ENCODE assay signal across 19 cellular contexts in genomic region chr11:123072279-123072678, GRCh38. TPM values are rescaled to one million over a fixed set of nuclear protein-coding genes. Genes with fewer than 3 reads are reported as not detected.
DNase-seq lines count a peak whose midpoint lies in the region; ATAC-seq and TF ChIP-seq lines count a peak whose summit lies in the region.
"Had no signal": no experiment of that assay in that cellular context is flagged by ENCODE, and none has a peak within 500 bp of the region (broad histone marks: within the 10 kb centered on the region; RNA-seq: fewer than 3 reads in every experiment).

No MANE protein-coding gene starts in this region.

- H3K4me2 ChIP-seq in trophoblast cell (ENCODE audit: low read length) = no peak overlapping the region

- no peak overlapping the region for H3K23ac ChIP-seq in trophoblast cell (ENCODE audit: low read length)

- no peak overlapping the region for H3K18ac ChIP-seq in trophoblast cell (ENCODE audit: low read length)

- peaks cover 30 to 37% (median 34%) of the 10 kb centered on the region in 3 donors for H3K4me1 Mint-ChIP-seq in IgD-negative memory B cell
- H3K4me1 Mint-ChIP-seq in activated naive CD8-positive, alpha-beta T cell treated with anti-CD3 and anti-CD28 coated beads for 36 hours = peaks cover 52% of the 10 kb centered on the region

- DNase-seq in NCI-H2171 treated with DMSO at 0.1 percent for 48 hours (lab: John Stamatoyannopoulos, UW) (peak; percentile 30), NCI-H2171 (lab: John Stamatoyannopoulos, UW) (no peak), trophoblast cell (peak; percentile 75 to 93), RWPE1 (ENCODE audit: low spot score) (no peak)
- no peak for DNase-seq in activated naive CD8-positive, alpha-beta T cell treated with anti-CD3 and anti-CD28 coated beads for 36 hours
- DNase-seq: activated CD4-positive, alpha-beta T cell treated with anti-CD3 and anti-CD28 coated beads for 36 hours; activated effector memory CD4-positive, alpha-beta T cell treated with anti-CD3 and anti-CD28 coated beads, Interleukin-2, amount 50 U/mL, for 16 hours; central memory CD4-positive, alpha-beta T cell; DMS 273 treated with DMSO at 0.1 percent for 48 hours; erythroblast; NCI-H187 treated with DMSO at 0.1 percent for 48 hours; testis had no signal

- no peak overlapping the region for H3K4me3 ChIP-seq in trophoblast cell (ENCODE audit: low read depth, low read length)
- H3K4me3 ChIP-seq: K562, skin epidermis, testis had no signal

- CTCF ChIA-PET in RWPE1 (lab: Yijun Ruan, JAX) = interaction anchor here (0.5 to 0.8 kb wide), 2 partner anchors 39 to 91 kb away, joined by 3 to 5 read pairs; no protein-coding TSS in a partner anchor

- no peak overlapping the region for H3K4me3 Mint-ChIP-seq in IgD-negative memory B cell
- H3K4me3 Mint-ChIP-seq in activated naive CD8-positive, alpha-beta T cell treated with anti-CD3 and anti-CD28 coated beads for 36 hours = no peak overlapping the region
- H3K4me3 Mint-ChIP-seq: activated CD4-positive, alpha-beta T cell treated with anti-CD3 and anti-CD28 coated beads for 36 hours; neural crest cell had no signal

- H2BK120ac ChIP-seq in trophoblast cell (ENCODE audit: insufficient read depth, low read length, poor library complexity) = no peak overlapping the region

- H2AK5ac ChIP-seq in trophoblast cell (ENCODE audit: low read length) = no peak overlapping the region

- no peak overlapping the region for H4K91ac ChIP-seq in trophoblast cell (ENCODE audit: low read depth, low read length)

- H3K27me3 ChIP-seq in trophoblast cell (ENCODE audit: insufficient read depth, low read length) = no peaks in the 10 kb centered on the region
- H3K27me3 ChIP-seq: testis had no signal

- no peak for TF ChIP-seq CTCF in RWPE1 (conservative IDR thresholded peaks at IDR 0.05; ENCODE audit: low read depth)

- H3K27ac ChIP-seq in trophoblast cell (ENCODE audit: low read depth, low read length) (no peak overlapping the region), RWPE1 (no peak overlapping the region)
- H3K27ac ChIP-seq: testis had no signal

- no peaks in the 10 kb centered on the region for H3K79me2 ChIP-seq in trophoblast cell (ENCODE audit: control insufficient read depth, insufficient read depth, low read length, poor library complexity)

- H3K14ac ChIP-seq in trophoblast cell (ENCODE audit: low read length) = no peak overlapping the region

- peak overlapping the region; percentile 71 to 100 (median 98) for H3K27ac Mint-ChIP-seq in IgD-negative memory B cell
- peak overlapping the region; percentile 21 for H3K27ac Mint-ChIP-seq in activated naive CD8-positive, alpha-beta T cell treated with anti-CD3 and anti-CD28 coated beads for 36 hours

- no peaks in the 10 kb centered on the region for H3K27me3 Mint-ChIP-seq in IgD-negative memory B cell
- H3K27me3 Mint-ChIP-seq in activated naive CD8-positive, alpha-beta T cell treated with anti-CD3 and anti-CD28 coated beads for 36 hours = no peaks in the 10 kb centered on the region
- H3K27me3 Mint-ChIP-seq: activated CD4-positive, alpha-beta T cell treated with anti-CD3 and anti-CD28 coated beads for 36 hours had no signal

- no peaks in the 10 kb centered on the region for H3K4me1 ChIP-seq in trophoblast cell (ENCODE audit: control insufficient read depth in 1 of 2, insufficient read depth in 2 of 2, low read length in 2 of 2)
- H3K4me1 ChIP-seq: testis had no signal

- no peak overlapping the region for H3K4ac ChIP-seq in trophoblast cell (ENCODE audit: low read depth, low read length)

- no CpG with 5 or more reads among the region's 2 CpGs for WGBS in trophoblast cell (ENCODE audit: extremely low coverage, insufficient coverage, insufficient read length)

- H3K9ac ChIP-seq in trophoblast cell (ENCODE audit: low read length) = no peak overlapping the region

- H2BK12ac ChIP-seq in trophoblast cell (ENCODE audit: low read length) = no peak overlapping the region

- no peaks in the 10 kb centered on the region for H3K9me3 ChIP-seq in trophoblast cell (ENCODE audit: insufficient read depth, low read depth, low read length)
- H3K9me3 ChIP-seq: testis had no signal

- no peak overlapping the region for H4K8ac ChIP-seq in trophoblast cell (ENCODE audit: low read depth, low read length)

- no peaks in the 10 kb centered on the region for H3K9me3 Mint-ChIP-seq in IgD-negative memory B cell
- no peaks in the 10 kb centered on the region for H3K9me3 Mint-ChIP-seq in activated naive CD8-positive, alpha-beta T cell treated with anti-CD3 and anti-CD28 coated beads for 36 hours
- H3K9me3 Mint-ChIP-seq: neural crest cell had no signal

- H2AFZ ChIP-seq in trophoblast cell (ENCODE audit: insufficient read depth, low read length, poor library complexity) = no peak overlapping the region

- H3K36me3 ChIP-seq in trophoblast cell (ENCODE audit: control insufficient read depth in 1 of 2, insufficient read depth in 2 of 2, low read length in 2 of 2) = peaks cover 4% of the 10 kb centered on the region in 2 experiments

- no peak overlapping the region for H4K12ac ChIP-seq in trophoblast cell (ENCODE audit: low read depth, low read length)

- no peaks in the 10 kb centered on the region for H3K79me1 ChIP-seq in trophoblast cell (ENCODE audit: low read length)

- no peak overlapping the region for H2BK5ac ChIP-seq in trophoblast cell (ENCODE audit: low read depth, low read length, poor library complexity)

- ATAC-seq in activated CD4-positive, CD25-positive, alpha-beta regulatory T cell treated with anti-CD3 and anti-CD28 coated beads, Interleukin-2, amount 50 U/mL, for 24 hours = no peak
- ATAC-seq in GM21717 (IDR thresholded peaks at IDR 0.05; ENCODE audit: unreplicated experiment) = no peak
- ATAC-seq: left lobe of liver had no signal

- H3K36me3 Mint-ChIP-seq in IgD-negative memory B cell = peaks cover 7% of the 10 kb centered on the region
- no peaks in the 10 kb centered on the region for H3K36me3 Mint-ChIP-seq in activated naive CD8-positive, alpha-beta T cell treated with anti-CD3 and anti-CD28 coated beads for 36 hours

- POLR2A ChIA-PET in RWPE1 (lab: Yijun Ruan, JAX; ENCODE audit: low non-redundant PET) = no interaction called here

RNA-seq across cellular contexts. Expression of gene HSPA8, which starts 10.3 kb away (rescaled TPM):
- polyA plus RNA-seq in IgD-negative memory B cell = 1,082 TPM
- 1,000 to 10,000 TPM; 3,149 to 3,177 TPM for total RNA-seq in activated naive CD8-positive, alpha-beta T cell treated with anti-CD3 and anti-CD28 coated beads for 36 hours
- polyA plus RNA-seq in trophoblast cell (2013) = 930 and 947 TPM in 2 replicates

Comparison
In these comparisons a context has a peak if more than half of its experiments do, and no peak if none do; other contexts are left out.
1. DNase-seq: peak in NCI-H2171 treated with DMSO at 0.1 percent for 48 hours (single experiment) and trophoblast cell (2 of 2); none in NCI-H2171 (single experiment), activated naive CD8-positive, alpha-beta T cell treated with anti-CD3 and anti-CD28 coated beads for 36 hours (single experiment) and RWPE1 (single experiment).